In genomic region chr1:11929849-11930248, GRCh38 we compare ENCODE assay signal across 7 cellular contexts. TPM values are rescaled to one million over a fixed set of nuclear protein-coding genes. Genes with fewer than 3 reads are reported as not detected.
A peak's percentile ranks its signal among the peaks of the same experiment; 100 is the strongest.
DNase-seq lines count a peak whose midpoint lies in the region; ATAC-seq and TF ChIP-seq lines count a peak whose summit lies in the region.

No MANE protein-coding gene starts in this region.

- peaks cover 8% of the 10 kb centered on the region for H3K79me2 ChIP-seq in PC-3 (ENCODE audit: low read length)

- H3K36me3 ChIP-seq in PC-3 (ENCODE audit: low read depth, low read length): no peaks in the 10 kb centered on the region
- no peaks in the 10 kb centered on the region for H3K36me3 ChIP-seq in rectal smooth muscle tissue (ENCODE audit: control insufficient read depth, insufficient read depth, low read length)
- H3K36me3 ChIP-seq in brain microvascular endothelial cell (replicated peaks): no peaks in the 10 kb centered on the region

- H3K4me2 ChIP-seq in PC-3 (ENCODE audit: low read length): peak overlapping the region; percentile 18; the same call in 1 of the 2 replicates

- no peak overlapping the region for H3K4me3 ChIP-seq in PC-3 (ENCODE audit: low read length)
- H3K4me3 ChIP-seq in rectal smooth muscle tissue (ENCODE audit: low read length): no peak overlapping the region
- no peak overlapping the region for H3K4me3 ChIP-seq in brain microvascular endothelial cell (ENCODE audit: low read depth, low read length)

- H3K27me3 ChIP-seq in PC-3 (ENCODE audit: low read length): no peaks in the 10 kb centered on the region
- H3K27me3 ChIP-seq in rectal smooth muscle tissue (ENCODE audit: control insufficient read depth, insufficient read depth, low read length): no peaks in the 10 kb centered on the region
- H3K27me3 ChIP-seq in brain microvascular endothelial cell (replicated peaks): no peaks in the 10 kb centered on the region

- DNase-seq in HS-27A (ENCODE audit: low read depth): peak; percentile 47
- peak; percentile 61 for DNase-seq in PC-3
- peak; percentile 28 for DNase-seq in fibroblast of gingiva (ENCODE audit: low read depth)
- DNase-seq in brain microvascular endothelial cell: no peak
- no peak for DNase-seq in activated gamma-delta T cell treated with Interleukin-2 at 50 U/mL for 16 hours
- no peak for DNase-seq in GM19238 (ENCODE audit: insufficient read length, low spot score)

- CTCF ChIA-PET in PC-3 (lab: Charles Lee): no interaction called here

- H3K9ac ChIP-seq in PC-3 (ENCODE audit: low read length): no peak overlapping the region
- no peak overlapping the region for H3K9ac ChIP-seq in rectal smooth muscle tissue (ENCODE audit: low read length)

- no peak for ATAC-seq in PC-3

- no peaks in the 10 kb centered on the region for H3K9me2 ChIP-seq in PC-3 (replicated peaks; ENCODE audit: low read length)

- H3K27ac ChIP-seq in PC-3 (ENCODE audit: low read length) (no peak overlapping the region), rectal smooth muscle tissue (ENCODE audit: low read depth, low read length) (peak overlapping the region; percentile 14), brain microvascular endothelial cell (no peak overlapping the region)

- in situ Hi-C loops in brain microvascular endothelial cell (cut with HindIII; ENCODE audit: low pct_ligation_motif_present, low sequenced_read_pairs): no loop called here

- peak overlapping the region; percentile 46 for H2AFZ ChIP-seq in PC-3 (ENCODE audit: low read length)

- TF ChIP-seq CTCF in PC-3 (conservative IDR thresholded peaks at IDR 0.05; ENCODE audit: low read depth, low read length) (no peak), brain microvascular endothelial cell (IDR thresholded peaks at IDR 0.05; ENCODE audit: low read depth, low read length, missing control alignments) (no peak)

- POLR2A ChIA-PET in PC-3 (lab: Charles Lee; ENCODE audit: unreplicated experiment): no interaction called here

- H3F3A ChIP-seq in PC-3 (ENCODE audit: low read length, unreplicated experiment): no peaks in the 10 kb centered on the region

- no TSS peak for BruUV-seq in PC-3 (replicated peaks; lab: Mats Ljungman, UMichigan)

- H3K4me1 ChIP-seq in PC-3 (ENCODE audit: insufficient read depth, low read length) (peaks cover 30% of the 10 kb centered on the region), rectal smooth muscle tissue (ENCODE audit: control insufficient read depth, insufficient read depth, low read length) (peaks cover 11% of the 10 kb centered on the region)

- intact Hi-C loops in PC-3 (cut with micrococcal nuclease): loop anchor here (2.0 kb wide), 1 partner anchor 21 kb away; no protein-coding TSS in a partner anchor

- H3K9me3 ChIP-seq in PC-3 (ENCODE audit: low read length): no peaks in the 10 kb centered on the region

- H4K20me1 ChIP-seq in PC-3 (ENCODE audit: low read length): peaks cover 3% of the 10 kb centered on the region; the same call in 1 of the 2 replicates

RNA-seq across cellular contexts. Expression of gene KIAA2013, which starts 3.6 kb away (rescaled TPM):
- total RNA-seq in PC-3 (2014; rRNA removed): 78.1 and 89.2 TPM in 2 replicates

RNA-seq across cellular contexts. Expression of gene PLOD1, which starts 4.7 kb away (rescaled TPM):
- 179 and 216 TPM in 2 replicates for total RNA-seq in PC-3 (2014; rRNA removed)

RNA-seq across cellular contexts. Expression of gene MFN2, which starts 50.4 kb away (rescaled TPM):
- total RNA-seq in PC-3 (2014; rRNA removed): 97.8 and 101 TPM in 2 replicates

Comparison
In these comparisons a context has a peak if more than half of its experiments do, and no peak if none do; other contexts are left out.
1. DNase-seq: peak in HS-27A (single experiment), PC-3 (single experiment) and fibroblast of gingiva (single experiment); none in brain microvascular endothelial cell (single experiment), activated gamma-delta T cell treated with Interleukin-2 at 50 U/mL for 16 hours (single experiment) and GM19238 (single experiment).